In the genomic region with DNA sequence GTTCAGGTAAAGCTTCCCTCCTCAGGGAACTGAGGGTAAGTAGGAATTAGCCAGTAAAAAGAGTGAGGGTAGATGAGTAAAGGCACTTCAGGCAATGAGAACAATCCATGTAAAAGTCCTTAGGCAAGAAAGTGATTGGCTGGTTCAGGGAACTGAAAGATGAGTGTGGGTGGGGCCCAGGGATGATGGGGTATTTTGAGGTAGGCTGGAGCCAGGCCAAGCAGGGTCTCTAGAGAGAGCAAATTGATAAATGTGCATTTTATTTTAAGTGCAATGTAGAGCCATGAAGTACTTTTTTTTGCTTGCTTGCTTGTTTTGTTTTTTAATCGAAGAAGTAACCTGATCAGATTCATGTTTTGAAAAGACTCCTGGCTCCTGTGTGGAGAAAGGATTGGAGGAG, we compare ENCODE assay signal across 11 cellular contexts. TPM values are rescaled to one million over a fixed set of nuclear protein-coding genes. Genes with fewer than 3 reads are reported as not detected.
DNase-seq lines count a peak whose midpoint lies in the region; ATAC-seq and TF ChIP-seq lines count a peak whose summit lies in the region.
"Had no signal": no experiment of that assay in that cellular context is flagged by ENCODE, and none has a peak within 500 bp of the region (broad histone marks: within the 10 kb centered on the region; RNA-seq: fewer than 3 reads in every experiment).

No MANE protein-coding gene starts in this region.

- H3K36me3 ChIP-seq in ascending aorta (no peaks in the 10 kb centered on the region), suprapubic skin (no peaks in the 10 kb centered on the region), neural progenitor cell (no peaks in the 10 kb centered on the region)

- intact Hi-C loops in ascending aorta (cut with DNase I): no loop called here

- TF ChIP-seq CTCF in ascending aorta (IDR thresholded peaks at IDR 0.05): no peak
- no peak for TF ChIP-seq CTCF in mesothelial cell of epicardium (IDR thresholded peaks at IDR 0.05; ENCODE audit: unreplicated experiment)
- TF ChIP-seq CTCF in suprapubic skin (IDR thresholded peaks at IDR 0.05): no peak
- TF ChIP-seq CTCF in neural progenitor cell (IDR thresholded peaks at IDR 0.05): no peak

- H3K4me1 ChIP-seq in ascending aorta (peaks cover 21 to 58% of the 10 kb centered on the region in 2 donors), suprapubic skin (peaks cover 38% of the 10 kb centered on the region), neural progenitor cell (peaks cover 33% of the 10 kb centered on the region)

- H3K27ac Mint-ChIP-seq in mesothelial cell of epicardium (peak overlapping the region; percentile 93), neural progenitor cell (no peak overlapping the region)
- peak overlapping the region in 1 of 2 donors; percentile 7 for H3K27ac Mint-ChIP-seq in stimulated activated naive CD8-positive, alpha-beta T cell treated with anti-CD3 and anti-CD28 coated beads, Interleukin-15, amount 100 ng/mL, for 72 hours
- H3K27ac Mint-ChIP-seq: activated naive CD4-positive, alpha-beta T cell treated with anti-CD3 and anti-CD28 coated beads, Interleukin-2, amount 50 U/mL, for 72 hours; CD4-positive, alpha-beta T cell had no signal

- H3K9me3 Mint-ChIP-seq in mesothelial cell of epicardium: peaks cover 7% of the 10 kb centered on the region
- H3K9me3 Mint-ChIP-seq in stimulated activated naive CD8-positive, alpha-beta T cell treated with anti-CD3 and anti-CD28 coated beads, Interleukin-15, amount 100 ng/mL, for 72 hours: no peaks in the 10 kb centered on the region
- H3K9me3 Mint-ChIP-seq in neural progenitor cell: peaks cover 2% of the 10 kb centered on the region

- TF ChIP-seq POLR2A in suprapubic skin (IDR thresholded peaks at IDR 0.05): no peak

- no peaks in the 10 kb centered on the region for H3K27me3 Mint-ChIP-seq in mesothelial cell of epicardium (ENCODE audit: low read depth)
- no peaks in the 10 kb centered on the region for H3K27me3 Mint-ChIP-seq in stimulated activated naive CD8-positive, alpha-beta T cell treated with anti-CD3 and anti-CD28 coated beads, Interleukin-15, amount 100 ng/mL, for 72 hours
- no peaks in the 10 kb centered on the region for H3K27me3 Mint-ChIP-seq in neural progenitor cell (ENCODE audit: insufficient read depth, low read depth)
- H3K27me3 Mint-ChIP-seq: CD4-positive, alpha-beta T cell had no signal

- no peaks in the 10 kb centered on the region for H4K20me1 ChIP-seq in neural progenitor cell (ENCODE audit: low read depth)

- H2AFZ ChIP-seq in neural progenitor cell (replicated peaks): no peak overlapping the region

- H3K36me3 Mint-ChIP-seq in mesothelial cell of epicardium (peaks cover 10% of the 10 kb centered on the region), neural progenitor cell (peaks cover 2% of the 10 kb centered on the region)

- H3K4me3 Mint-ChIP-seq in mesothelial cell of epicardium (no peak overlapping the region), neural progenitor cell (no peak overlapping the region)
- no peak overlapping the region for H3K4me3 Mint-ChIP-seq in stimulated activated naive CD8-positive, alpha-beta T cell treated with anti-CD3 and anti-CD28 coated beads, Interleukin-15, amount 100 ng/mL, for 72 hours
- H3K4me3 Mint-ChIP-seq: CD4-positive, alpha-beta T cell had no signal

- H3K27me3 ChIP-seq in ascending aorta: no peaks in the 10 kb centered on the region
- no peaks in the 10 kb centered on the region for H3K27me3 ChIP-seq in suprapubic skin
- no peaks in the 10 kb centered on the region for H3K27me3 ChIP-seq in neural progenitor cell

- H3F3A ChIP-seq in neural progenitor cell (ENCODE audit: low read depth): no peaks in the 10 kb centered on the region

- WGBS in suprapubic skin: 91% methylated on average over 1 of the region's 1 CpG

- peaks cover 34% of the 10 kb centered on the region for H3K79me2 ChIP-seq in neural progenitor cell (ENCODE audit: low read depth)

- H3K4me1 Mint-ChIP-seq in mesothelial cell of epicardium (peaks cover 34% of the 10 kb centered on the region), neural progenitor cell (peaks cover 17% of the 10 kb centered on the region)
- no peaks in the 10 kb centered on the region for H3K4me1 Mint-ChIP-seq in stimulated activated naive CD8-positive, alpha-beta T cell treated with anti-CD3 and anti-CD28 coated beads, Interleukin-15, amount 100 ng/mL, for 72 hours

- DNase-seq in NCI-H128 (lab: John Stamatoyannopoulos, UW; ENCODE audit: unreplicated experiment): peak; percentile 62
- DNase-seq in ascending aorta (ENCODE audit: low spot score in 2 of 2): no peak
- no peak for DNase-seq in mesothelial cell of epicardium (ENCODE audit: low spot score in 2 of 2, unreplicated experiment in 2 of 2)
- no peak for DNase-seq in suprapubic skin (ENCODE audit: low spot score in 2 of 2)
- DNase-seq in stimulated activated naive CD8-positive, alpha-beta T cell treated with anti-CD3 and anti-CD28 coated beads, Interleukin-15, amount 100 ng/mL, for 72 hours: no peak
- no peak for DNase-seq in neural progenitor cell (ENCODE audit: low spot score)
- no peak for DNase-seq in NCI-H526 treated with DMSO at 0.1 percent for 48 hours (lab: John Stamatoyannopoulos, UW)
- DNase-seq: CD4-positive, alpha-beta T cell had no signal

- no peak overlapping the region for H3K4me3 ChIP-seq in ascending aorta
- no peak overlapping the region for H3K4me3 ChIP-seq in suprapubic skin
- no peak overlapping the region for H3K4me3 ChIP-seq in neural progenitor cell

- no peak for TF ChIP-seq EP300 in suprapubic skin (IDR thresholded peaks at IDR 0.05)

- H3K9ac ChIP-seq in neural progenitor cell: no peak overlapping the region

- H3K27ac ChIP-seq in ascending aorta: peak overlapping the region; percentile 85 to 88
- H3K27ac ChIP-seq in suprapubic skin: peak overlapping the region; percentile 63
- no peak overlapping the region for H3K27ac ChIP-seq in neural progenitor cell

- no peak for ATAC-seq in GM19395 (IDR thresholded peaks at IDR 0.05; ENCODE audit: unreplicated experiment)
- ATAC-seq in stimulated activated naive CD8-positive, alpha-beta T cell treated with anti-CD3 and anti-CD28 coated beads, Interleukin-15, amount 100 ng/mL, for 72 hours: no peak
- ATAC-seq: activated naive CD4-positive, alpha-beta T cell treated with anti-CD3 and anti-CD28 coated beads, Interleukin-2, amount 50 U/mL, for 72 hours; Panc1 had no signal

- H3K9me3 ChIP-seq in ascending aorta (no peaks in the 10 kb centered on the region), suprapubic skin (no peaks in the 10 kb centered on the region), neural progenitor cell (ENCODE audit: low read depth) (no peaks in the 10 kb centered on the region)

- H3K4me2 ChIP-seq in neural progenitor cell: no peak overlapping the region

RNA-seq across cellular contexts. Expression of a gene that starts 26.5 kb away (rescaled TPM):
- 101 TPM for total RNA-seq in ascending aorta
- total RNA-seq in mesothelial cell of epicardium: 99.9 to 103 TPM (median 101 TPM) in 3 replicates
- 100 to 1,000 TPM in 2 of 4 donors, 10 to 100 TPM in 2; 49.7 to 166 (median 90.4) TPM for total RNA-seq in suprapubic skin
- 112 and 149 TPM in 2 replicates for total RNA-seq in neural progenitor cell (ENCODE audit: low replicate concordance)
